In the genomic region with DNA sequence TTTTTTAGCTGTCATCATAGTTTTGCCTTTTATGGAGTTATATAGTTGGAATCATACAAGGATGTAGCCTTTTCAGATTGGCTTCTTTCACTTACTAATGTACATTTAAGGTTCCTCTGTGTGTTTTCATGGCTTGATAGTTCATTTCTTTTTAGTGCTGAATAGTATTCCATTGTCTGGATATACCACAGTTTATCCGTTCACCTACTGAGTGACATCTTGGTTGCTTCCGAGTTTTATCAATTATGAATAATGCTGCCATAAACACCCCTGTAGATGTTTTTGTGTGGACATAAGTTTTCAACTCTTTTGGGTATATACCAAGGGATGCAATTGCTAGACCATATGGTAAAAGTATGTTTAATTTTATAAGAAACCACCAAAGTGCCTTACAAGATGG, we compare ENCODE assay signal across 5 cellular contexts.
"Had no signal": no experiment of that assay in that cellular context is flagged by ENCODE, and none has a peak within 500 bp of the region (broad histone marks: within the 10 kb centered on the region; RNA-seq: fewer than 3 reads in every experiment).

No MANE protein-coding gene starts in this region.

- H3K4me3 ChIP-seq: GM12878 had no signal

- ATAC-seq: GM12878 had no signal

- FAIRE-seq: G401.6, GM12878, GM12892 had no signal

- DNase-seq: GDM1, GF-D8 had no signal
